Comparison of ENCODE assay signal across 30 cellular contexts in the genomic region with DNA sequence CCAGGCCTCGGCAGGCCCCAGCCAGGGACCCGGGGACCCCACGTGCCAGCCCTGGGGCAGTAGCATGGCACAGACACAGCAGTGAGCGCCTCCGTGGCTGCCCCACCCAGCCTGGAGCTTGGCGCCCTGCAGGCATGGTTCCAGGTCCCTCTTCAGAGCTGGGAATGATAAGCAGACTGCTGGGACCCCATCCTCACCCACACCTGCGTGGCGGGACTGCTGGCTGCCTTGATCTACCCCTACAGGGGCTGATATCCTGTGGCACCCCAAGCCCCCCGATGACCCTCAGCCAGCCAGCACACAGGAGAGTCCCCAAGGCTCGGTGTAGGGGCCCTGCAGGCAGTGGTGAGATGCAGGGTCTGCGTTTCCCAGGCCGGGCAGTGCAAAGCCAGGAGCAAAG.
"Had no signal": no experiment of that assay in that cellular context is flagged by ENCODE, and none has a peak within 500 bp of the region (broad histone marks: within the 10 kb centered on the region; RNA-seq: fewer than 3 reads in every experiment).

No MANE protein-coding gene starts in this region.

- H3K4me3 ChIP-seq: adrenal gland, body of pancreas, colonic mucosa, esophagus squamous epithelium, gastroesophageal sphincter had no signal

- DNase-seq: activated B cell treated with CpG ODN at 0.5 μM for 24 hours; activated CD4-positive, alpha-beta T cell treated with anti-CD3 and anti-CD28 coated beads for 48 hours; activated CD4-positive, alpha-beta T cell treated with anti-CD3 and anti-CD28 coated beads, Interleukin-2, amount 50 U/mL, for 1 hour; activated CD4-positive, alpha-beta T cell treated with anti-CD3 and anti-CD28 coated beads, Interleukin-2, amount 50 U/mL, for 48 hours; activated CD8-positive, alpha-beta memory T cell treated with anti-CD3 and anti-CD28 coated beads for 24 hours; activated CD8-positive, alpha-beta T cell treated with anti-CD3 and anti-CD28 coated beads for 36 hours; activated effector memory CD4-positive, alpha-beta T cell treated with Interleukin-2 at 50 U/mL for 16 hours; activated naive CD4-positive, alpha-beta T cell treated with anti-CD3 and anti-CD28 coated beads for 36 hours; activated naive CD8-positive, alpha-beta T cell treated with anti-CD3 and anti-CD28 coated beads for 36 hours; activated naive CD8-positive, alpha-beta T cell treated with anti-CD3 and anti-CD28 coated beads, Interleukin-2, amount 50 U/mL, for 24 hours; activated T-cell treated with anti-CD3 and anti-CD28 coated beads, Interleukin-2, amount 50 U/mL, for 4 hours; adrenal gland; amygdala; aorta; body of pancreas; caudate nucleus; colonic mucosa; effector CD8-positive, alpha-beta T cell; esophagus squamous epithelium; foreskin melanocyte; T-helper 1 cell; T-helper 17 cell; T1000; WERI-Rb-1 had no signal

- ATAC-seq: activated CD4-positive, CD25-positive, alpha-beta regulatory T cell treated with anti-CD3 and anti-CD28 coated beads, Interleukin-2, amount 50 U/mL, for 24 hours; activated CD8-positive, alpha-beta T cell treated with anti-CD3 and anti-CD28 coated beads for 36 hours; activated naive CD8-positive, alpha-beta T cell treated with anti-CD3 and anti-CD28 coated beads, Interleukin-2, amount 50 U/mL, for 24 hours; activated T-cell treated with anti-CD3 and anti-CD28 coated beads, Interleukin-2, amount 50 U/mL, for 4 hours; activated T-helper 17 cell treated with anti-CD3 and anti-CD28 coated beads, Interleukin-2, amount 50 U/mL, for 72 hours; body of pancreas; gastroesophageal sphincter; T-helper 17 cell had no signal

- H3K4me1 ChIP-seq: adrenal gland, body of pancreas, colonic mucosa, esophagus squamous epithelium, gastroesophageal sphincter had no signal

- FAIRE-seq: endometrium, endothelial cell of umbilical vein had no signal

- H3K27ac ChIP-seq: adrenal gland, body of pancreas, colonic mucosa, epithelial cell of prostate, esophagus squamous epithelium, gastroesophageal sphincter, WERI-Rb-1 had no signal

- H3K9me3 ChIP-seq: adrenal gland, body of pancreas, colonic mucosa, esophagus squamous epithelium, gastroesophageal sphincter had no signal

- H3K36me3 ChIP-seq: adrenal gland, colonic mucosa, esophagus squamous epithelium, gastroesophageal sphincter, WERI-Rb-1 had no signal
